ENCODE assay signal across 1 cellular context in the genomic region with DNA sequence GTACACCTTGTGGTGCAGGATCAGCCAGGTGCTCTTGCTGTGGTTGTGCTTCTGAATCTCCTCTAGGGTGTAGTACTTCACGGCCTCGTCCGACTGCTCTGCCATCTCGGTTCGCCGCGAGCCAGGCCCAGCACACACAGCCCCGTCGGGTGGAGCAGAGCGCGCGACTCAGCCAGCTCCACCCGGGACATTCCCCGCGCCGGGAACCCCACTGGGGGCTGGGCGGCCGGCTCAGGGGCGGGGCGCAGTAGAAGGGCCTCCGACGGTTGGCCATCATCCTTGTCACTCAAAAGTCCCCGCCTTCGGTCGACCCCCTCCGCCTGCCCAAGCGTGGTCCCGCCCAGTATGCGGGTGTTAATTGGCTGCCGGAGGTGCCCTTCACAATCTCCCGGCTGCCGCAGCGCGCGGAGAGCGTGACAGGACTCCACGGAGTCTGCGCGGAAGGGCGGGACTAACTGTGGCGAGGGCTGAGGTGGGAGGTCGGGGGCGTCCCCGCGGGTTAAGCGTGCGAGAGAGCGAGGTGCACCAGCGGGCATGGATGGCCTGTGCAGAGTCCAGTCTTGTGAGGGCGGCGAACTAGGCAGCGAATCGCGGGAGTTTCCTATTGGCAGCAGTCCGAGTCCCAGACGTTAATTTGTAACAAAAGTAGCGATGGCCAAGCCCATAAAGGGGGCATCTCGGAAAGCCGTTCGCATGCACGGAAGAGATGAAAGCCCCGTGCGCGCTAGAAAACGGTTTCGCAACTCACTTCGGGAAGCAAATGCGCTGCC.
TF ChIP-seq lines count a peak whose summit lies in the region.

A gene with protein sequence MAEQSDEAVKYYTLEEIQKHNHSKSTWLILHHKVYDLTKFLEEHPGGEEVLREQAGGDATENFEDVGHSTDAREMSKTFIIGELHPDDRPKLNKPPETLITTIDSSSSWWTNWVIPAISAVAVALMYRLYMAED (minus strand): TSS at position 193 of the 770 bp plus-strand sequence. CDS start 88 bp downstream, at position 105.

TF ChIP-seq in HepG2, 621 proteins besides CTCF, POLR2A, EP300 and RAD21 (continued from another document and continues in another):
- TF ChIP-seq THAP9 (CRISPR knock-in tag; IDR thresholded peaks at IDR 0.05; ENCODE audit: borderline replicate concordance) (no peak), ZNF232 (CRISPR knock-in tag; IDR thresholded peaks at IDR 0.05; ENCODE audit: borderline replicate concordance) (peak; percentile 63; the same call in 1 of the 2 replicates), ZNF574 (CRISPR knock-in tag; IDR thresholded peaks at IDR 0.05) (peak; percentile 76), PHB2 (IDR thresholded peaks at IDR 0.05; ENCODE audit: partially characterized antibody) (no peak), ASH2L (IDR thresholded peaks at IDR 0.05; ENCODE audit: insufficient read length, low read depth, low read length) (peak; percentile 88), ZNF256 (CRISPR knock-in tag; conservative IDR thresholded peaks at IDR 0.05) (no peak), ZNF296 (CRISPR knock-in tag; conservative IDR thresholded peaks at IDR 0.05) (no peak; the same call in 1 of the 2 replicates), YEATS2 (CRISPR knock-in tag; IDR thresholded peaks at IDR 0.05; ENCODE audit: borderline replicate concordance) (0 out of 2 replicates have a peak, but pooled peaks have one; percentile 42), ZBTB40 (IDR thresholded peaks at IDR 0.05) (no peak), ZBTB40 (CRISPR knock-in tag; IDR thresholded peaks at IDR 0.05) (no peak; the same call in 1 of the 2 replicates), NFIC (IDR thresholded peaks at IDR 0.05; ENCODE audit: low read length) (peak; percentile 57; the same call in 1 of the 2 replicates), HOMEZ (CRISPR knock-in tag; IDR thresholded peaks at IDR 0.05; ENCODE audit: low read depth) (peak; percentile 80), ZBTB39 (CRISPR knock-in tag; IDR thresholded peaks at IDR 0.05) (0 out of 2 replicates have a peak, but pooled peaks have one; percentile 68), THAP11 (CRISPR knock-in tag; IDR thresholded peaks at IDR 0.05) (peak; percentile 83), ESRRA (CRISPR knock-in tag; IDR thresholded peaks at IDR 0.05; ENCODE audit: low read depth) (no peak)
- TF ChIP-seq, protein P1, sequence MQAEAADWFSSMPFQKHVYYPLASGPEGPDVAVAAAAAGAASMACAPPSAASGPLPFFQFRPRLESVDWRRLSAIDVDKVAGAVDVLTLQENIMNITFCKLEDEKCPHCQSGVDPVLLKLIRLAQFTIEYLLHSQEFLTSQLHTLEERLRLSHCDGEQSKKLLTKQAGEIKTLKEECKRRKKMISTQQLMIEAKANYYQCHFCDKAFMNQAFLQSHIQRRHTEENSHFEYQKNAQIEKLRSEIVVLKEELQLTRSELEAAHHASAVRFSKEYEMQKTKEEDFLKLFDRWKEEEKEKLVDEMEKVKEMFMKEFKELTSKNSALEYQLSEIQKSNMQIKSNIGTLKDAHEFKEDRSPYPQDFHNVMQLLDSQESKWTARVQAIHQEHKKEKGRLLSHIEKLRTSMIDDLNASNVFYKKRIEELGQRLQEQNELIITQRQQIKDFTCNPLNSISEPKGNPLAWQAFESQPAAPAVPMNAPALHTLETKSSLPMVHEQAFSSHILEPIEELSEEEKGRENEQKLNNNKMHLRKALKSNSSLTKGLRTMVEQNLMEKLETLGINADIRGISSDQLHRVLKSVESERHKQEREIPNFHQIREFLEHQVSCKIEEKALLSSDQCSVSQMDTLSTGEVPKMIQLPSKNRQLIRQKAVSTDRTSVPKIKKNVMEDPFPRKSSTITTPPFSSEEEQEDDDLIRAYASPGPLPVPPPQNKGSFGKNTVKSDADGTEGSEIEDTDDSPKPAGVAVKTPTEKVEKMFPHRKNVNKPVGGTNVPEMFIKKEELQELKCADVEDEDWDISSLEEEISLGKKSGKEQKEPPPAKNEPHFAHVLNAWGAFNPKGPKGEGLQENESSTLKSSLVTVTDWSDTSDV (CRISPR knock-in tag; IDR thresholded peaks at IDR 0.05) = no peak
- TF ChIP-seq, protein P2, sequence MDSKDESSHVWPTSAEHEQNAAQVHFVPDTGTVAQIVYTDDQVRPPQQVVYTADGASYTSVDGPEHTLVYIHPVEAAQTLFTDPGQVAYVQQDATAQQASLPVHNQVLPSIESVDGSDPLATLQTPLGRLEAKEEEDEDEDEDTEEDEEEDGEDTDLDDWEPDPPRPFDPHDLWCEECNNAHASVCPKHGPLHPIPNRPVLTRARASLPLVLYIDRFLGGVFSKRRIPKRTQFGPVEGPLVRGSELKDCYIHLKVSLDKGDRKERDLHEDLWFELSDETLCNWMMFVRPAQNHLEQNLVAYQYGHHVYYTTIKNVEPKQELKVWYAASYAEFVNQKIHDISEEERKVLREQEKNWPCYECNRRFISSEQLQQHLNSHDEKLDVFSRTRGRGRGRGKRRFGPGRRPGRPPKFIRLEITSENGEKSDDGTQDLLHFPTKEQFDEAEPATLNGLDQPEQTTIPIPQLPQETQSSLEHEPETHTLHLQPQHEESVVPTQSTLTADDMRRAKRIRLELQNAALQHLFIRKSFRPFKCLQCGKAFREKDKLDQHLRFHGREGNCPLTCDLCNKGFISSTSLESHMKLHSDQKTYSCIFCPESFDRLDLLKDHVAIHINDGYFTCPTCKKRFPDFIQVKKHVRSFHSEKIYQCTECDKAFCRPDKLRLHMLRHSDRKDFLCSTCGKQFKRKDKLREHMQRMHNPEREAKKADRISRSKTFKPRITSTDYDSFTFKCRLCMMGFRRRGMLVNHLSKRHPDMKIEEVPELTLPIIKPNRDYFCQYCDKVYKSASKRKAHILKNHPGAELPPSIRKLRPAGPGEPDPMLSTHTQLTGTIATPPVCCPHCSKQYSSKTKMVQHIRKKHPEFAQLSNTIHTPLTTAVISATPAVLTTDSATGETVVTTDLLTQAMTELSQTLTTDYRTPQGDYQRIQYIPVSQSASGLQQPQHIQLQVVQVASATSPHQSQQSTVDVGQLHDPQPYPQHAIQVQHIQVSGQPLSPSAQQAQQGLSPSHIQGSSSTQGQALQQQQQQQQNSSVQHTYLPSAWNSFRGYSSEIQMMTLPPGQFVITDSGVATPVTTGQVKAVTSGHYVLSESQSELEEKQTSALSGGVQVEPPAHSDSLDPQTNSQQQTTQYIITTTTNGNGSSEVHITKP (CRISPR knock-in tag; IDR thresholded peaks at IDR 0.05; ENCODE audit: low read depth) = peak; percentile 64; the same call in 1 of the 2 replicates
